ENCODE assay signal across 8 cellular contexts in genomic region chr11:8604078-8604723, GRCh38. TPM values are rescaled to one million over a fixed set of nuclear protein-coding genes. Genes with fewer than 3 reads are reported as not detected.
DNase-seq lines count a peak whose midpoint lies in the region; ATAC-seq, FAIRE-seq and TF ChIP-seq lines count a peak whose summit lies in the region.

No MANE protein-coding gene starts in this region.

- no peaks in the 10 kb centered on the region for H3K9me3 ChIP-seq in OCI-LY1 (ENCODE audit: low read length)
- no peaks in the 10 kb centered on the region for H3K9me3 ChIP-seq in astrocyte (ENCODE audit: insufficient read depth, low read depth, low read length)

- peaks cover 18% of the 10 kb centered on the region for H3K4me1 Mint-ChIP-seq in astrocyte (ENCODE audit: low read depth, unreplicated experiment)

- H4K20me1 ChIP-seq in OCI-LY1 (ENCODE audit: insufficient read depth, low read length) = no peaks in the 10 kb centered on the region
- no peaks in the 10 kb centered on the region for H4K20me1 ChIP-seq in astrocyte (ENCODE audit: insufficient read depth, low read length)

- H3K9ac ChIP-seq in OCI-LY1 (ENCODE audit: low read length) = no peak overlapping the region
- peak overlapping the region; percentile 38 for H3K9ac ChIP-seq in astrocyte (ENCODE audit: low read length)

- peak overlapping the region; percentile 56 for H3K27ac Mint-ChIP-seq in astrocyte (ENCODE audit: unreplicated experiment)

- no peak overlapping the region for H3K4me2 ChIP-seq in OCI-LY1 (ENCODE audit: low read length)
- peak overlapping the region; percentile 47 for H3K4me2 ChIP-seq in astrocyte (ENCODE audit: low read length)

- no peak overlapping the region for H3K4me3 Mint-ChIP-seq in astrocyte (ENCODE audit: unreplicated experiment)

- H2AFZ ChIP-seq in OCI-LY1 (ENCODE audit: low read length) (no peak overlapping the region), astrocyte (ENCODE audit: low read depth, low read length) (no peak overlapping the region)

- no peaks in the 10 kb centered on the region for H3K27me3 Mint-ChIP-seq in astrocyte (ENCODE audit: low read depth, unreplicated experiment)

- H3K4me1 ChIP-seq in OCI-LY1 (ENCODE audit: insufficient read depth, low read length, severe bottlenecking) (no peaks in the 10 kb centered on the region), astrocyte (ENCODE audit: insufficient read depth, low read length) (peaks cover 10% of the 10 kb centered on the region)

- no peaks in the 10 kb centered on the region for H3K27me3 ChIP-seq in OCI-LY1 (ENCODE audit: insufficient read depth, low read length)
- H3K27me3 ChIP-seq in astrocyte (ENCODE audit: insufficient read depth, low read length) = no peaks in the 10 kb centered on the region
- H3K27me3 ChIP-seq in kidney epithelial cell (ENCODE audit: control insufficient read depth, insufficient read depth, low read length) = no peaks in the 10 kb centered on the region

- H3K4me3 ChIP-seq in OCI-LY1 (ENCODE audit: low read depth, low read length, poor library complexity, severe bottlenecking) = no peak overlapping the region
- no peak overlapping the region for H3K4me3 ChIP-seq in astrocyte (ENCODE audit: insufficient read depth, low read depth, low read length)
- H3K4me3 ChIP-seq in kidney epithelial cell (ENCODE audit: low read depth, low read length) = no peak overlapping the region

- H3K9me3 Mint-ChIP-seq in astrocyte (ENCODE audit: unreplicated experiment) = peaks cover 3% of the 10 kb centered on the region

- H3K36me3 Mint-ChIP-seq in astrocyte (ENCODE audit: low read depth, unreplicated experiment) = no peaks in the 10 kb centered on the region

- H3K79me2 ChIP-seq in OCI-LY1 (ENCODE audit: insufficient read depth, low read length) (no peaks in the 10 kb centered on the region), astrocyte (ENCODE audit: insufficient read depth, low read length) (no peaks in the 10 kb centered on the region)

- H3K27ac ChIP-seq in OCI-LY1 (ENCODE audit: low read depth, low read length, poor library complexity, severe bottlenecking) = no peak overlapping the region
- H3K27ac ChIP-seq in astrocyte (ENCODE audit: low read depth, low read length) = peak overlapping the region; percentile 75

- DNase-seq in CMK (ENCODE audit: low read depth) (peak; percentile 12), astrocyte (ENCODE audit: low read depth) (peak; percentile 100), kidney epithelial cell (ENCODE audit: low read depth) (peak; percentile 97), NCI-H2107 (lab: John Stamatoyannopoulos, UW) (no peak)
- peak; percentile 33 for DNase-seq in stimulated activated CD8-positive, alpha-beta memory T cell treated with anti-CD3 and anti-CD28 coated beads, Interleukin-4, amount 100 ng/mL, for 24 hours (ENCODE audit: low read depth)

- TF ChIP-seq CTCF in OCI-LY1 (IDR thresholded peaks at IDR 0.05; ENCODE audit: low read length) (peak; percentile 88), astrocyte (IDR thresholded peaks at IDR 0.05; ENCODE audit: insufficient read depth, low read depth, low read length) (peak; percentile 48), kidney epithelial cell (IDR thresholded peaks at IDR 0.05; ENCODE audit: insufficient read depth, low read length, poor library complexity, severe bottlenecking) (peak; percentile 77)

- ATAC-seq in GM18907 (IDR thresholded peaks at IDR 0.05; ENCODE audit: unreplicated experiment) (peak; percentile 73), HG03139 (IDR thresholded peaks at IDR 0.05; ENCODE audit: unreplicated experiment) (peak; percentile 84)

- H3F3A ChIP-seq in OCI-LY1 (ENCODE audit: insufficient read depth, low read length) = no peaks in the 10 kb centered on the region

- no peaks in the 10 kb centered on the region for H3K36me3 ChIP-seq in OCI-LY1 (ENCODE audit: insufficient read depth, low read length)
- H3K36me3 ChIP-seq in astrocyte (ENCODE audit: insufficient read depth, low read length) = no peaks in the 10 kb centered on the region
- H3K36me3 ChIP-seq in kidney epithelial cell (ENCODE audit: control insufficient read depth, insufficient read depth, low read length) = no peaks in the 10 kb centered on the region

- no peaks in the 10 kb centered on the region for H3K9me2 ChIP-seq in OCI-LY1 (ENCODE audit: low read depth, low read length)

- FAIRE-seq in astrocyte (lab: Jason Lieb, UNC) = peak; percentile 95

RNA-seq across cellular contexts. Expression of gene STK33, which starts 10.2 kb away (rescaled TPM):
- total RNA-seq in astrocyte = 7.5 and 8.1 TPM in 2 replicates
- total RNA-seq in kidney epithelial cell = 14.9 and 15.7 TPM in 2 replicates
